Comparison of ENCODE assay signal across 6 cellular contexts in the genomic region with DNA sequence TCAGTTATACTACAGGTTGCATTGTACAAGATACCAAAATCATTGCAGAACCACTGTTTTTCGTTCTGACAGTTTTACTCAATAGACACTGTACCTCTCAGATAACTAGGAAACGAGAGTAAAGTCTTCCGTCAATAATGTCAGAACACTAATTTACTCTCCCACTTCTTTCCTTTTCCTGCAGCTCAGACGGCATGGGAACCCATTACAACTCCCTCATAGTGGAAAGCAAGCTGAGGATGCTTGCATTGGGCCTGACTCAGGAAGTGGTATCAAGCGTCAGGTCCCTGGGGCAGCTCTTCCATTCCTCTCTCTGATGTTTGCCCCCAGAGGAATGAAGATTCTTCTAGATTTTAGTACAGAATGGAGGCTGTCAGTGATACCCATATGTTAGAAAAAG.
"Had no signal": no experiment of that assay in that cellular context is flagged by ENCODE, and none has a peak within 500 bp of the region (broad histone marks: within the 10 kb centered on the region; RNA-seq: fewer than 3 reads in every experiment).

No MANE protein-coding gene starts in this region.

- H3K27ac Mint-ChIP-seq: GM23338, H9, IgD-negative memory B cell had no signal

- H3K4me3 ChIP-seq: GM23338 had no signal

- DNase-seq: H9, HCEC 1CT had no signal

- ATAC-seq: GM23338, HepG2 had no signal

- H3K4me1 Mint-ChIP-seq: IgD-negative memory B cell had no signal

- H3K9me3 Mint-ChIP-seq: GM23338 had no signal

- H3K27ac ChIP-seq: HL-60 had no signal

- H3K4me2 ChIP-seq: GM23338 had no signal

- H3K4me3 Mint-ChIP-seq: GM23338, H9, IgD-negative memory B cell had no signal
